ENCODE assay signal across 18 cellular contexts in genomic region chr2:215367647-215368492, GRCh38. TPM values are rescaled to one million over a fixed set of nuclear protein-coding genes. Genes with fewer than 3 reads are reported as not detected.
DNase-seq lines count a peak whose midpoint lies in the region; ATAC-seq and TF ChIP-seq lines count a peak whose summit lies in the region.
"Had no signal": no experiment of that assay in that cellular context is flagged by ENCODE, and none has a peak within 500 bp of the region (broad histone marks: within the 10 kb centered on the region; RNA-seq: fewer than 3 reads in every experiment).

No MANE protein-coding gene starts in this region.

- no peak overlapping the region for H3K27ac Mint-ChIP-seq in natural killer cell treated with Interleukin-12 subunit alpha and Interleukin-12 subunit beta and Interleukin-15 and Interleukin-18, amount 100 ng/mL, for 72 hours
- H3K27ac Mint-ChIP-seq: activated naive CD8-positive, alpha-beta T cell had no signal

- H3K27me3 ChIP-seq in mammary epithelial cell (ENCODE audit: insufficient read depth, low read length), result no peaks in the 10 kb centered on the region

- BruUV-seq in mammary epithelial cell (replicated peaks; lab: Mats Ljungman, UMichigan), result no TSS peak

- DNase-seq in AG08396 (ENCODE audit: low spot score) (peak; percentile 36), HFF-Myc (ENCODE audit: extremely low read depth, low read depth) (peak; percentile 12), mammary epithelial cell (peak; percentile 44), hepatic stellate cell (ENCODE audit: low spot score) (peak; percentile 24), activated T-cell treated with anti-CD3 and anti-CD28 coated beads for 4 hours (no peak)
- DNase-seq in natural killer cell treated with Interleukin-12 subunit alpha and Interleukin-12 subunit beta and Interleukin-15 and Interleukin-18, amount 100 ng/mL, for 72 hours (ENCODE audit: low spot score), result no peak
- DNase-seq: activated CD4-positive, alpha-beta T cell treated with anti-CD3 and anti-CD28 coated beads, Interleukin-2, amount 50 U/mL, for 1 hour; activated T-cell treated with anti-CD3 and anti-CD28 coated beads, Interleukin-2, amount 50 U/mL, for 1 hour; left cardiac atrium; NCI-H1694 treated with DMSO at 0.1 percent for 48 hours; NCI-H524 treated with DMSO at 0.1 percent for 48 hours; OCI-M1; stimulated activated naive CD4-positive, alpha-beta T cell treated with Interleukin-2 at 50 U/mL for 16 hours had no signal

- in situ Hi-C loops in mammary epithelial cell (cut with MboI; ENCODE audit: low sequenced_read_pairs in 2 of 2), result no loop called here

- H4K20me1 ChIP-seq in mammary epithelial cell (ENCODE audit: insufficient read depth, low read length), result peaks cover 2% of the 10 kb centered on the region

- peaks cover 72% of the 10 kb centered on the region for H3K36me3 ChIP-seq in mammary epithelial cell (ENCODE audit: insufficient read depth, low read length)

- H3K9me3 Mint-ChIP-seq in natural killer cell treated with Interleukin-12 subunit alpha and Interleukin-12 subunit beta and Interleukin-15 and Interleukin-18, amount 100 ng/mL, for 72 hours, result no peaks in the 10 kb centered on the region
- H3K9me3 Mint-ChIP-seq: central memory CD8-positive, alpha-beta T cell had no signal

- no peaks in the 10 kb centered on the region for H3K9me3 ChIP-seq in mammary epithelial cell (replicated peaks; ENCODE audit: insufficient read depth, low read length)

- ATAC-seq in GM21576 (IDR thresholded peaks at IDR 0.05; ENCODE audit: unreplicated experiment) (no peak), HG03039 (IDR thresholded peaks at IDR 0.05; ENCODE audit: unreplicated experiment) (no peak)
- no peak for ATAC-seq in natural killer cell treated with Interleukin-12 subunit alpha and Interleukin-12 subunit beta and Interleukin-15 and Interleukin-18, amount 100 ng/mL, for 72 hours
- ATAC-seq: left cardiac atrium, SK-N-SH treated with all-trans-retinoic acid at 6 μM for 48 hours had no signal

- H3K27me3 Mint-ChIP-seq in natural killer cell treated with Interleukin-12 subunit alpha and Interleukin-12 subunit beta and Interleukin-15 and Interleukin-18, amount 100 ng/mL, for 72 hours, result no peaks in the 10 kb centered on the region
- H3K27me3 Mint-ChIP-seq: activated naive CD8-positive, alpha-beta T cell; central memory CD8-positive, alpha-beta T cell had no signal

- TF ChIP-seq CTCF in HFF-Myc (IDR thresholded peaks at IDR 0.05; ENCODE audit: low read depth, low read length, missing control alignments), result no peak
- TF ChIP-seq CTCF in mammary epithelial cell (conservative IDR thresholded peaks at IDR 0.05 in 1 of 2, IDR thresholded peaks at IDR 0.05 in 1 of 2; ENCODE audit: extremely low read depth in 1 of 2, insufficient read depth in 1 of 2, low read depth in 1 of 2, low read length in 2 of 2), result no peak

- no peaks in the 10 kb centered on the region for H3K36me3 Mint-ChIP-seq in natural killer cell treated with Interleukin-12 subunit alpha and Interleukin-12 subunit beta and Interleukin-15 and Interleukin-18, amount 100 ng/mL, for 72 hours

- H3K4me3 Mint-ChIP-seq in natural killer cell treated with Interleukin-12 subunit alpha and Interleukin-12 subunit beta and Interleukin-15 and Interleukin-18, amount 100 ng/mL, for 72 hours, result no peak overlapping the region
- H3K4me3 Mint-ChIP-seq: activated naive CD8-positive, alpha-beta T cell; central memory CD8-positive, alpha-beta T cell had no signal

- H3K4me1 ChIP-seq in mammary epithelial cell (ENCODE audit: insufficient read depth, low read length), result no peaks in the 10 kb centered on the region

- H3K4me3 ChIP-seq in HFF-Myc (replicated peaks; ENCODE audit: low read depth, low read length), result no peak overlapping the region
- no peak overlapping the region for H3K4me3 ChIP-seq in mammary epithelial cell (replicated peaks in 1 of 3; ENCODE audit: insufficient read depth in 1 of 3, low read depth in 2 of 3, low read length in 3 of 3)

- H3K27ac ChIP-seq in mammary epithelial cell (ENCODE audit: insufficient read depth, low read depth, low read length), result no peak overlapping the region

- no peak overlapping the region for H2AFZ ChIP-seq in mammary epithelial cell (ENCODE audit: low read depth, low read length)

- H3K4me1 Mint-ChIP-seq in natural killer cell treated with Interleukin-12 subunit alpha and Interleukin-12 subunit beta and Interleukin-15 and Interleukin-18, amount 100 ng/mL, for 72 hours (ENCODE audit: low read depth in 2 of 2), result no peaks in the 10 kb centered on the region
- H3K4me1 Mint-ChIP-seq: central memory CD8-positive, alpha-beta T cell had no signal

- WGBS in mammary epithelial cell (ENCODE audit: low coverage, missing lambda C conversion rate), result 93% methylated on average over 11 of the region's 11 CpGs

- H3K9ac ChIP-seq in mammary epithelial cell (ENCODE audit: insufficient read depth, low read length), result no peak overlapping the region

- intact Hi-C loops in mammary epithelial cell (cut with micrococcal nuclease), result no loop called here

- H3K79me2 ChIP-seq in mammary epithelial cell (ENCODE audit: insufficient read depth, low read length), result peaks cover 2% of the 10 kb centered on the region

- CTCF ChIA-PET in mammary epithelial cell (lab: Charles Lee; ENCODE audit: low non-redundant PET), result no interaction called here

- no peak overlapping the region for H3K4me2 ChIP-seq in mammary epithelial cell (ENCODE audit: insufficient read depth, low read depth, low read length)

- dilution Hi-C loops in mammary epithelial cell (cut with HindIII; ENCODE audit: low sequenced_read_pairs), result no loop called here

RNA-seq across cellular contexts. Expression of gene ATIC, which starts 56.0 kb away (rescaled TPM):
- 100 to 1,000 TPM in 1 of 2 donors, 10 to 100 TPM in 1; 22.8 to 150 TPM for total RNA-seq in mammary epithelial cell
- 139 TPM for polyA plus RNA-seq in mammary epithelial cell
- polyA minus RNA-seq in mammary epithelial cell, result 364 TPM
- 100 to 1,000 TPM; 112 to 199 TPM for total RNA-seq in natural killer cell treated with Interleukin-12 subunit alpha and Interleukin-12 subunit beta and Interleukin-15 and Interleukin-18, amount 100 ng/mL, for 72 hours

Comparison
In these comparisons a context has a peak if more than half of its experiments do, and no peak if none do; other contexts are left out.
1. DNase-seq: peak in AG08396 (single experiment), HFF-Myc (single experiment), mammary epithelial cell (single experiment) and hepatic stellate cell (single experiment); none in activated T-cell treated with anti-CD3 and anti-CD28 coated beads for 4 hours (single experiment) and natural killer cell treated with Interleukin-12 subunit alpha and Interleukin-12 subunit beta and Interleukin-15 and Interleukin-18, amount 100 ng/mL, for 72 hours (single experiment).